Comparison of ENCODE assay signal across 1 cellular context in the genomic region with DNA sequence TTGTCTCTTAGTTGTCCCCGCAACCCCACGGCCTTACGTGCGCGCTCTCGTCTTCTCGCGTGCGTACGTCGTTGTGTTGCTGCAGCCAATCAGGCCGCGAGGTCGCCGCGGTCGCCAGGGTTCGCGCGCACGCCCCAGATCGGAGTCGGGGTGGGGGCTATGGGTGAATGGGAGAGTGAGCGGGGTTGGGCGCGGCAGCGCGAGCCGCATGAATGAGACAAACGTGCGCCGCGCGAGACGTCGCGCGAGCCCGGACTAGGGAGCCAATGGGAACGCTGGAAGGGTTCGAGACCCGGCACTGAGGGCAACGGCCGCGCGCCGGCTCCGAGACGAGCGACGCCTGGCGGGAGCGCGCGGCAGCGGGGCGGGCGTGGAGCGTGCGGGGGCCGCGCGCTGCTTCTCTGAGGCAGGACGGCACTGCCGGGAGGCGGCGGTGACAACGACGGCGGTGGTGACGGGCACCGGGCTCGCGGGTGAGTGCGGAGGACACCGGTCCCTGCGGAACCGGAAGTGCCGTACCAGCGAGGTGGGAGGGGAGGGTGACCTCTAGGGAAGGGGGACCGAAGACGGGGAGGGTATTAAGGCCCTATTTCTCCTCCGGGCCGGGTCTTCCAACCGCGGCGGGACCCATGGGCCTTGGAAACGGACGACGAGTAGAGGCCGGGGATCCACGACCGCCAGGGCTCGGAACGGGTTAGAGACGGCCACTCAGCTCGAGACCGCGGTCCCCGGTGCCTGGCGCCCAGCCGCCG.
TF ChIP-seq lines count a peak whose summit lies in the region.

A gene with protein sequence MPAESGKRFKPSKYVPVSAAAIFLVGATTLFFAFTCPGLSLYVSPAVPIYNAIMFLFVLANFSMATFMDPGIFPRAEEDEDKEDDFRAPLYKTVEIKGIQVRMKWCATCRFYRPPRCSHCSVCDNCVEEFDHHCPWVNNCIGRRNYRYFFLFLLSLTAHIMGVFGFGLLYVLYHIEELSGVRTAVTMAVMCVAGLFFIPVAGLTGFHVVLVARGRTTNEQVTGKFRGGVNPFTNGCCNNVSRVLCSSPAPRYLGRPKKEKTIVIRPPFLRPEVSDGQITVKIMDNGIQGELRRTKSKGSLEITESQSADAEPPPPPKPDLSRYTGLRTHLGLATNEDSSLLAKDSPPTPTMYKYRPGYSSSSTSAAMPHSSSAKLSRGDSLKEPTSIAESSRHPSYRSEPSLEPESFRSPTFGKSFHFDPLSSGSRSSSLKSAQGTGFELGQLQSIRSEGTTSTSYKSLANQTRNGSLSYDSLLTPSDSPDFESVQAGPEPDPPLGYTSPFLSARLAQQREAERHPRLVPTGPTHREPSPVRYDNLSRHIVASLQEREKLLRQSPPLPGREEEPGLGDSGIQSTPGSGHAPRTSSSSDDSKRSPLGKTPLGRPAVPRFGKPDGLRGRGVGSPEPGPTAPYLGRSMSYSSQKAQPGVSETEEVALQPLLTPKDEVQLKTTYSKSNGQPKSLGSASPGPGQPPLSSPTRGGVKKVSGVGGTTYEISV (plus strand): TSS at position 400 of the 752 bp plus-strand sequence. CDS start 4,977 bp downstream, outside the sequence.

TF ChIP-seq in HepG2, 621 proteins besides CTCF, POLR2A, EP300 and RAD21 (continued from another document and continues in another):
- no peak for TF ChIP-seq TBX3 (IDR thresholded peaks at IDR 0.05; ENCODE audit: borderline replicate concordance)
- no peak for TF ChIP-seq FOXP1 (IDR thresholded peaks at IDR 0.05)
- 0 out of 2 replicates have a peak, but pooled peaks have one; percentile 18 for TF ChIP-seq FOXP1 (CRISPR knock-in tag; IDR thresholded peaks at IDR 0.05)
- TF ChIP-seq ZNF30 (CRISPR knock-in tag; IDR thresholded peaks at IDR 0.05): no peak
- TF ChIP-seq MTA3 (CRISPR knock-in tag; IDR thresholded peaks at IDR 0.05): no peak
- TF ChIP-seq ZNF816 (CRISPR knock-in tag; IDR thresholded peaks at IDR 0.05; ENCODE audit: borderline replicate concordance): no peak
- TF ChIP-seq ZBTB33 (CRISPR knock-in tag; IDR thresholded peaks at IDR 0.05): no peak
- TF ChIP-seq PBX3 (CRISPR knock-in tag; IDR thresholded peaks at IDR 0.05; ENCODE audit: borderline replicate concordance): no peak
- TF ChIP-seq ZFAT (CRISPR knock-in tag; conservative IDR thresholded peaks at IDR 0.05): no peak
- TF ChIP-seq JUNB (CRISPR knock-in tag; IDR thresholded peaks at IDR 0.05; ENCODE audit: borderline replicate concordance): no peak
- TF ChIP-seq MTF1 (CRISPR knock-in tag; IDR thresholded peaks at IDR 0.05): no peak
- no peak for TF ChIP-seq ARID2 (CRISPR knock-in tag; IDR thresholded peaks at IDR 0.05; ENCODE audit: borderline replicate concordance)
- no peak for TF ChIP-seq U2AF2 (IDR thresholded peaks at IDR 0.05; ENCODE audit: low read depth, low read length)
- no peak for TF ChIP-seq HES4 (CRISPR knock-in tag; IDR thresholded peaks at IDR 0.05; ENCODE audit: borderline replicate concordance)
- no peak for TF ChIP-seq GPN1 (CRISPR knock-in tag; IDR thresholded peaks at IDR 0.05; ENCODE audit: borderline replicate concordance)
- no peak for TF ChIP-seq TP53 (CRISPR knock-in tag; conservative IDR thresholded peaks at IDR 0.05)
- peak; percentile 64; the same call in 1 of the 2 replicates for TF ChIP-seq MXD1 (CRISPR knock-in tag; IDR thresholded peaks at IDR 0.05)
- TF ChIP-seq ZNF550 (CRISPR knock-in tag; IDR thresholded peaks at IDR 0.05; ENCODE audit: borderline replicate concordance): no peak
- no peak for TF ChIP-seq PHB2 (IDR thresholded peaks at IDR 0.05; ENCODE audit: partially characterized antibody)
- TF ChIP-seq CBX5 (CRISPR knock-in tag; IDR thresholded peaks at IDR 0.05; ENCODE audit: borderline replicate concordance): no peak; the same call in 1 of the 2 replicates
- no peak for TF ChIP-seq ZNF7 (CRISPR knock-in tag; IDR thresholded peaks at IDR 0.05)
- no peak for TF ChIP-seq SNAPC2 (CRISPR knock-in tag; IDR thresholded peaks at IDR 0.05)
- TF ChIP-seq ZC3H4 (CRISPR knock-in tag; IDR thresholded peaks at IDR 0.05; ENCODE audit: borderline replicate concordance): no peak
- TF ChIP-seq SP2 (CRISPR knock-in tag; IDR thresholded peaks at IDR 0.05): no peak; the same call in 1 of the 2 replicates
- TF ChIP-seq HHEX (CRISPR knock-in tag; IDR thresholded peaks at IDR 0.05): no peak
- TF ChIP-seq KDM3A (CRISPR knock-in tag; IDR thresholded peaks at IDR 0.05; ENCODE audit: low read depth): no peak
- TF ChIP-seq ATF5 (CRISPR knock-in tag; IDR thresholded peaks at IDR 0.05; ENCODE audit: low read depth): no peak
- TF ChIP-seq, protein P1, sequence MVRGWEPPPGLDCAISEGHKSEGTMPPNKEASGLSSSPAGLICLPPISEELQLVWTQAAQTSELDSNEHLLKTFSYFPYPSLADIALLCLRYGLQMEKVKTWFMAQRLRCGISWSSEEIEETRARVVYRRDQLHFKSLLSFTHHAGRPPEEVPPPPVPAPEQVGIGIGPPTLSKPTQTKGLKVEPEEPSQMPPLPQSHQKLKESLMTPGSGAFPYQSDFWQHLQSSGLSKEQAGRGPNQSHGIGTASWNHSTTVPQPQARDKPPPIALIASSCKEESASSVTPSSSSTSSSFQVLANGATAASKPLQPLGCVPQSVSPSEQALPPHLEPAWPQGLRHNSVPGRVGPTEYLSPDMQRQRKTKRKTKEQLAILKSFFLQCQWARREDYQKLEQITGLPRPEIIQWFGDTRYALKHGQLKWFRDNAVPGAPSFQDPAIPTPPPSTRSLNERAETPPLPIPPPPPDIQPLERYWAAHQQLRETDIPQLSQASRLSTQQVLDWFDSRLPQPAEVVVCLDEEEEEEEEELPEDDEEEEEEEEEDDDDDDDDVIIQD (CRISPR knock-in tag; IDR thresholded peaks at IDR 0.05; ENCODE audit: low read depth): peak; percentile 60
- TF ChIP-seq ZNF879 (CRISPR knock-in tag; IDR thresholded peaks at IDR 0.05): no peak
- TF ChIP-seq KDM5B (CRISPR knock-in tag; IDR thresholded peaks at IDR 0.05; ENCODE audit: borderline replicate concordance): peak; percentile 76
- no peak for TF ChIP-seq ZFP37 (CRISPR knock-in tag; IDR thresholded peaks at IDR 0.05; ENCODE audit: borderline replicate concordance)
- TF ChIP-seq THAP7 (CRISPR knock-in tag; IDR thresholded peaks at IDR 0.05): no peak
- no peak for TF ChIP-seq TOPORS (CRISPR knock-in tag; IDR thresholded peaks at IDR 0.05)
- TF ChIP-seq, protein P2, sequence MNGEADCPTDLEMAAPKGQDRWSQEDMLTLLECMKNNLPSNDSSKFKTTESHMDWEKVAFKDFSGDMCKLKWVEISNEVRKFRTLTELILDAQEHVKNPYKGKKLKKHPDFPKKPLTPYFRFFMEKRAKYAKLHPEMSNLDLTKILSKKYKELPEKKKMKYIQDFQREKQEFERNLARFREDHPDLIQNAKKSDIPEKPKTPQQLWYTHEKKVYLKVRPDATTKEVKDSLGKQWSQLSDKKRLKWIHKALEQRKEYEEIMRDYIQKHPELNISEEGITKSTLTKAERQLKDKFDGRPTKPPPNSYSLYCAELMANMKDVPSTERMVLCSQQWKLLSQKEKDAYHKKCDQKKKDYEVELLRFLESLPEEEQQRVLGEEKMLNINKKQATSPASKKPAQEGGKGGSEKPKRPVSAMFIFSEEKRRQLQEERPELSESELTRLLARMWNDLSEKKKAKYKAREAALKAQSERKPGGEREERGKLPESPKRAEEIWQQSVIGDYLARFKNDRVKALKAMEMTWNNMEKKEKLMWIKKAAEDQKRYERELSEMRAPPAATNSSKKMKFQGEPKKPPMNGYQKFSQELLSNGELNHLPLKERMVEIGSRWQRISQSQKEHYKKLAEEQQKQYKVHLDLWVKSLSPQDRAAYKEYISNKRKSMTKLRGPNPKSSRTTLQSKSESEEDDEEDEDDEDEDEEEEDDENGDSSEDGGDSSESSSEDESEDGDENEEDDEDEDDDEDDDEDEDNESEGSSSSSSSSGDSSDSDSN (CRISPR knock-in tag; IDR thresholded peaks at IDR 0.05): peak; percentile 79
- no peak for TF ChIP-seq ZNF570 (CRISPR knock-in tag; IDR thresholded peaks at IDR 0.05; ENCODE audit: borderline replicate concordance)
- 0 out of 2 replicates have a peak, but pooled peaks have one; percentile 62 for TF ChIP-seq PRMT3 (CRISPR knock-in tag; IDR thresholded peaks at IDR 0.05; ENCODE audit: borderline replicate concordance, low read depth)
- peak; percentile 61; the same call in 1 of the 2 replicates for TF ChIP-seq ZNF788 (CRISPR knock-in tag; IDR thresholded peaks at IDR 0.05; ENCODE audit: borderline replicate concordance)
- peak; percentile 91; the same call in 1 of the 2 replicates for TF ChIP-seq ZNF704 (CRISPR knock-in tag; IDR thresholded peaks at IDR 0.05; ENCODE audit: borderline replicate concordance)
- TF ChIP-seq DBP (CRISPR knock-in tag; IDR thresholded peaks at IDR 0.05; ENCODE audit: not compliant biosample characterization): no peak
- TF ChIP-seq, protein P3, sequence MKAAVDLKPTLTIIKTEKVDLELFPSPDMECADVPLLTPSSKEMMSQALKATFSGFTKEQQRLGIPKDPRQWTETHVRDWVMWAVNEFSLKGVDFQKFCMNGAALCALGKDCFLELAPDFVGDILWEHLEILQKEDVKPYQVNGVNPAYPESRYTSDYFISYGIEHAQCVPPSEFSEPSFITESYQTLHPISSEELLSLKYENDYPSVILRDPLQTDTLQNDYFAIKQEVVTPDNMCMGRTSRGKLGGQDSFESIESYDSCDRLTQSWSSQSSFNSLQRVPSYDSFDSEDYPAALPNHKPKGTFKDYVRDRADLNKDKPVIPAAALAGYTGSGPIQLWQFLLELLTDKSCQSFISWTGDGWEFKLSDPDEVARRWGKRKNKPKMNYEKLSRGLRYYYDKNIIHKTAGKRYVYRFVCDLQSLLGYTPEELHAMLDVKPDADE (CRISPR knock-in tag; IDR thresholded peaks at IDR 0.05): no peak
- no peak for TF ChIP-seq ZNF33B (CRISPR knock-in tag; IDR thresholded peaks at IDR 0.05)
- TF ChIP-seq ZNF207 (IDR thresholded peaks at IDR 0.05; ENCODE audit: borderline replicate concordance): no peak
- peak; percentile 75 for TF ChIP-seq ZNF777 (CRISPR knock-in tag; IDR thresholded peaks at IDR 0.05)
- TF ChIP-seq, protein P4, sequence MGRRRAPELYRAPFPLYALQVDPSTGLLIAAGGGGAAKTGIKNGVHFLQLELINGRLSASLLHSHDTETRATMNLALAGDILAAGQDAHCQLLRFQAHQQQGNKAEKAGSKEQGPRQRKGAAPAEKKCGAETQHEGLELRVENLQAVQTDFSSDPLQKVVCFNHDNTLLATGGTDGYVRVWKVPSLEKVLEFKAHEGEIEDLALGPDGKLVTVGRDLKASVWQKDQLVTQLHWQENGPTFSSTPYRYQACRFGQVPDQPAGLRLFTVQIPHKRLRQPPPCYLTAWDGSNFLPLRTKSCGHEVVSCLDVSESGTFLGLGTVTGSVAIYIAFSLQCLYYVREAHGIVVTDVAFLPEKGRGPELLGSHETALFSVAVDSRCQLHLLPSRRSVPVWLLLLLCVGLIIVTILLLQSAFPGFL (CRISPR knock-in tag; IDR thresholded peaks at IDR 0.05): no peak
- TF ChIP-seq NR1H2 (CRISPR knock-in tag; IDR thresholded peaks at IDR 0.05; ENCODE audit: borderline replicate concordance, low read depth): no peak
